ENCODE assay signal across 11 cellular contexts in genomic region chr17:28346746-28347246, GRCh38. TPM values are rescaled to one million over a fixed set of nuclear protein-coding genes. Genes with fewer than 3 reads are reported as not detected.
A peak's percentile ranks its signal among the peaks of the same experiment; 100 is the strongest.
DNase-seq lines count a peak whose midpoint lies in the region; ATAC-seq, FAIRE-seq and TF ChIP-seq lines count a peak whose summit lies in the region.
"Had no signal": no experiment of that assay in that cellular context is flagged by ENCODE, and none has a peak within 500 bp of the region (broad histone marks: within the 10 kb centered on the region; RNA-seq: fewer than 3 reads in every experiment).

No MANE protein-coding gene starts in this region.

- peak; percentile 28 for TF ChIP-seq CTCF in 22Rv1 (IDR thresholded peaks at IDR 0.05)
- peak; percentile 31 to 85 (median 75) for TF ChIP-seq CTCF in body of pancreas (IDR thresholded peaks at IDR 0.05)
- peak in 1 of 3 experiments; percentile 20 for TF ChIP-seq CTCF in keratinocyte (optimal IDR thresholded peaks at IDR 0.05 in 1 of 3, IDR thresholded peaks at IDR 0.05 in 1 of 3, conservative IDR thresholded peaks at IDR 0.05 in 1 of 3; ENCODE audit: extremely low read depth in 1 of 3, insufficient read depth in 2 of 3, low read length in 3 of 3)

- H3K4me2 ChIP-seq in keratinocyte (ENCODE audit: control insufficient read depth, extremely low read depth, insufficient read depth, low read depth, low read length) = peak overlapping the region; percentile 45

- TF ChIP-seq POLR2A in body of pancreas (IDR thresholded peaks at IDR 0.05) = peak in 1 of 3 donors; percentile 3

- H4K20me1 ChIP-seq in keratinocyte (ENCODE audit: control insufficient read depth, extremely low read depth, insufficient read depth, low read length) = no peaks in the 10 kb centered on the region

- POLR2A ChIA-PET in activated CD4-positive, alpha-beta memory T cell treated with anti-CD3 and anti-CD28 coated beads for 36 hours (lab: Charles Lee) = interaction anchor here (1.3 to 2.3 kb wide), 3 partner anchors 10 to 11 kb away, joined by 4 to 14 read pairs (median 9); partner anchors contain the start of genes IFT20, POLDIP2 and TNFAIP1

- DNase-seq in body of pancreas = peak; percentile 75 to 90 (median 84)
- no peak for DNase-seq in keratinocyte (ENCODE audit: low read depth, low spot score)
- no peak for DNase-seq in activated CD4-positive, alpha-beta memory T cell treated with anti-CD3 and anti-CD28 coated beads for 36 hours
- no peak for DNase-seq in RKO (ENCODE audit: low spot score)
- DNase-seq in activated T-cell treated with anti-CD3 and anti-CD28 coated beads for 4 hours = no peak
- DNase-seq: activated CD8-positive, alpha-beta memory T cell treated with anti-CD3 and anti-CD28 coated beads, Interleukin-2, amount 10 ng/mL, durations not matched to agents 7 days and 5 days had no signal

- H3K36me3 ChIP-seq in HUES6 (ENCODE audit: control insufficient read depth, insufficient read depth, low read length) = peaks cover 98% of the 10 kb centered on the region
- peaks cover 0 to 48% of the 10 kb centered on the region in 2 donors for H3K36me3 ChIP-seq in body of pancreas (replicated peaks in 1 of 2; ENCODE audit: insufficient read depth in 1 of 2, low read depth in 2 of 2)
- peaks cover 48 to 58% of the 10 kb centered on the region in 2 experiments for H3K36me3 ChIP-seq in keratinocyte (ENCODE audit: control insufficient read depth in 2 of 2, extremely low read depth in 1 of 2, insufficient read depth in 2 of 2, low read length in 2 of 2)

- no peak overlapping the region for H3K4me3 Mint-ChIP-seq in activated CD4-positive, alpha-beta memory T cell treated with anti-CD3 and anti-CD28 coated beads for 36 hours
- H3K4me3 Mint-ChIP-seq: activated CD8-positive, alpha-beta memory T cell treated with anti-CD3 and anti-CD28 coated beads, Interleukin-2, amount 10 ng/mL, durations not matched to agents 7 days and 5 days; stimulated activated naive CD8-positive, alpha-beta T cell treated with anti-CD3 and anti-CD28 coated beads, Interleukin-15, Interleukin-2, amounts not matched to agents 100 ng/mL and 50 ng/mL, for 24 hours had no signal

- CTCF ChIA-PET in activated CD4-positive, alpha-beta memory T cell treated with anti-CD3 and anti-CD28 coated beads for 36 hours (lab: Charles Lee) = interaction anchor here (1.3 to 1.7 kb wide), 2 partner anchors 9 to 11 kb away, joined by 3 to 5 read pairs; partner anchors contain the start of gene TNFAIP1

- H3K4me1 ChIP-seq in HUES6 (ENCODE audit: control insufficient read depth, insufficient read depth, low read length) (peaks cover 13% of the 10 kb centered on the region; the same call in 1 of the 2 replicates), body of pancreas (peaks cover 50% of the 10 kb centered on the region), keratinocyte (ENCODE audit: control insufficient read depth, extremely low read depth, insufficient read depth, low read length) (peaks cover 29% of the 10 kb centered on the region)

- H3K9me1 ChIP-seq in keratinocyte (ENCODE audit: control insufficient read depth, extremely low read depth, insufficient read depth, low read length) = no peaks in the 10 kb centered on the region

- H3K9ac ChIP-seq in HUES6 (ENCODE audit: low read length) (no peak overlapping the region), keratinocyte (ENCODE audit: control insufficient read depth, extremely low read depth, insufficient read depth, low read length) (peak overlapping the region; percentile 9)

- peaks cover 5% of the 10 kb centered on the region for H3K79me2 ChIP-seq in keratinocyte (ENCODE audit: control insufficient read depth, insufficient read depth, low read length)

- H3K27me3 ChIP-seq in HUES6 (ENCODE audit: control insufficient read depth, insufficient read depth, low read length) (no peaks in the 10 kb centered on the region), body of pancreas (no peaks in the 10 kb centered on the region), keratinocyte (ENCODE audit: control insufficient read depth, extremely low read depth, insufficient read depth, low read length) (no peaks in the 10 kb centered on the region)

- peak; percentile 9 for FAIRE-seq in keratinocyte (lab: Jason Lieb, UNC)

- intact Hi-C loops in body of pancreas (cut with DNase I) = no loop called here
- intact Hi-C loops in activated CD4-positive, alpha-beta memory T cell treated with anti-CD3 and anti-CD28 coated beads for 36 hours (cut with micrococcal nuclease) = no loop called here

- H3K4me1 Mint-ChIP-seq in activated CD4-positive, alpha-beta memory T cell treated with anti-CD3 and anti-CD28 coated beads for 36 hours (ENCODE audit: low read depth) = no peaks in the 10 kb centered on the region
- H3K4me1 Mint-ChIP-seq: activated CD8-positive, alpha-beta memory T cell treated with anti-CD3 and anti-CD28 coated beads, Interleukin-2, amount 10 ng/mL, durations not matched to agents 7 days and 5 days had no signal

- H3K36me3 Mint-ChIP-seq in activated CD4-positive, alpha-beta memory T cell treated with anti-CD3 and anti-CD28 coated beads for 36 hours = peaks cover 42% of the 10 kb centered on the region

- ATAC-seq in body of pancreas (peak; percentile 80), HG02623 (IDR thresholded peaks at IDR 0.05; ENCODE audit: unreplicated experiment) (no peak)
- ATAC-seq: activated CD8-positive, alpha-beta memory T cell treated with anti-CD3 and anti-CD28 coated beads, Interleukin-2, amount 10 ng/mL, durations not matched to agents 7 days and 5 days had no signal

- dilution Hi-C loops in keratinocyte (cut with MboI; ENCODE audit: extremely low pct_ligation_motif_present, low sequenced_read_pairs) = no loop called here

- H3K4me3 ChIP-seq in HUES6 (ENCODE audit: low read depth, low read length) (no peak overlapping the region), body of pancreas (no peak overlapping the region), keratinocyte (ENCODE audit: control insufficient read depth in 2 of 3, extremely low read depth in 1 of 3, insufficient read depth in 2 of 3, low read depth in 1 of 3, low read length in 3 of 3) (peak overlapping the region in 1 of 3 experiments; percentile 9)

- H3K9me3 Mint-ChIP-seq in activated CD4-positive, alpha-beta memory T cell treated with anti-CD3 and anti-CD28 coated beads for 36 hours = no peaks in the 10 kb centered on the region
- H3K9me3 Mint-ChIP-seq: stimulated activated naive CD8-positive, alpha-beta T cell treated with anti-CD3 and anti-CD28 coated beads, Interleukin-15, Interleukin-2, amounts not matched to agents 100 ng/mL and 50 ng/mL, for 24 hours had no signal

- peak overlapping the region; percentile 30; the same call in 1 of the 2 replicates for H3K27ac ChIP-seq in 22Rv1
- H3K27ac ChIP-seq in HUES6 (ENCODE audit: low read depth, low read length) = peak overlapping the region; percentile 34; the same call in 1 of the 2 replicates
- H3K27ac ChIP-seq in body of pancreas = peak overlapping the region; percentile 70 to 87 (median 76)
- peak overlapping the region; percentile 58 for H3K27ac ChIP-seq in keratinocyte (ENCODE audit: control insufficient read depth, insufficient read depth, low read length)

- no peak overlapping the region for H3K27ac Mint-ChIP-seq in activated CD4-positive, alpha-beta memory T cell treated with anti-CD3 and anti-CD28 coated beads for 36 hours
- H3K27ac Mint-ChIP-seq: activated CD8-positive, alpha-beta memory T cell treated with anti-CD3 and anti-CD28 coated beads, Interleukin-2, amount 10 ng/mL, durations not matched to agents 7 days and 5 days; stimulated activated naive CD8-positive, alpha-beta T cell treated with anti-CD3 and anti-CD28 coated beads, Interleukin-15, Interleukin-2, amounts not matched to agents 100 ng/mL and 50 ng/mL, for 24 hours had no signal

- H2AFZ ChIP-seq in keratinocyte (ENCODE audit: control insufficient read depth, low read length) = no peak overlapping the region

- H3K9me3 ChIP-seq in HUES6 (ENCODE audit: control insufficient read depth, insufficient read depth, low read depth, low read length) = no peaks in the 10 kb centered on the region
- no peaks in the 10 kb centered on the region for H3K9me3 ChIP-seq in body of pancreas
- H3K9me3 ChIP-seq in keratinocyte (ENCODE audit: control insufficient read depth, low read depth, low read length) = no peaks in the 10 kb centered on the region

- 8 to 24% methylated on average over 7 of the region's 7 CpGs for WGBS in body of pancreas, 2 donors

- H3K27me3 Mint-ChIP-seq in activated CD4-positive, alpha-beta memory T cell treated with anti-CD3 and anti-CD28 coated beads for 36 hours = no peaks in the 10 kb centered on the region
- H3K27me3 Mint-ChIP-seq: activated CD8-positive, alpha-beta memory T cell treated with anti-CD3 and anti-CD28 coated beads, Interleukin-2, amount 10 ng/mL, durations not matched to agents 7 days and 5 days; stimulated activated naive CD8-positive, alpha-beta T cell treated with anti-CD3 and anti-CD28 coated beads, Interleukin-15, Interleukin-2, amounts not matched to agents 100 ng/mL and 50 ng/mL, for 24 hours had no signal

RNA-seq across cellular contexts. Expression of gene POLDIP2, which starts 10.5 kb away (rescaled TPM):
- total RNA-seq in body of pancreas = 10 to 100 TPM; 50.8 to 54.4 TPM
- polyA plus RNA-seq in keratinocyte = 88.7 to 105 TPM (median 90.2 TPM) in 3 replicates
- 20.9 TPM for polyA plus RNA-seq in keratinocyte (2011; ENCODE audit: low read depth)
- polyA plus RNA-seq in keratinocyte (2011; cell fraction: cytosol; rRNA removed) = 84.0 and 88.6 TPM in 2 replicates
- 46.4 and 52.3 TPM in 2 replicates for polyA plus RNA-seq in keratinocyte (2011; cell fraction: nucleus; rRNA removed)
- 84.6 and 91.7 TPM in 2 replicates for polyA plus RNA-seq in keratinocyte (2012; ENCODE audit: low replicate concordance)
- 69.6 to 107 TPM (median 72.8 TPM) in 3 replicates for polyA minus RNA-seq in keratinocyte
- polyA minus RNA-seq in keratinocyte (2011; cell fraction: cytosol; rRNA and poly(A)+ RNA removed) = 70.4 TPM
- 19.5 and 30.5 TPM in 2 replicates for polyA minus RNA-seq in keratinocyte (2011; cell fraction: nucleus; rRNA and poly(A)+ RNA removed)
- total RNA-seq in activated CD4-positive, alpha-beta memory T cell treated with anti-CD3 and anti-CD28 coated beads for 36 hours = 10 to 100 TPM; 73.8 to 76.4 TPM

RNA-seq across cellular contexts. Expression of gene TNFAIP1, which starts 11.2 kb away (rescaled TPM):
- 10 to 100 TPM; 15.2 to 15.8 TPM for total RNA-seq in body of pancreas
- polyA plus RNA-seq in keratinocyte = 63.1 to 84.6 TPM (median 82.0 TPM) in 3 replicates
- 30.8 TPM for polyA plus RNA-seq in keratinocyte (2011; ENCODE audit: low read depth)
- polyA plus RNA-seq in keratinocyte (2011; cell fraction: cytosol; rRNA removed) = 90.5 and 105 TPM in 2 replicates
- 105 and 118 TPM in 2 replicates for polyA plus RNA-seq in keratinocyte (2011; cell fraction: nucleus; rRNA removed)
- 51.5 and 59.5 TPM in 2 replicates for polyA plus RNA-seq in keratinocyte (2012; ENCODE audit: low replicate concordance)
- 78.9 to 236 TPM (median 118 TPM) in 3 replicates for polyA minus RNA-seq in keratinocyte
- 67.0 TPM for polyA minus RNA-seq in keratinocyte (2011; cell fraction: cytosol; rRNA and poly(A)+ RNA removed)
- polyA minus RNA-seq in keratinocyte (2011; cell fraction: nucleus; rRNA and poly(A)+ RNA removed) = 49.1 and 75.9 TPM in 2 replicates
- 10 to 100 TPM; 24.4 to 27.3 TPM for total RNA-seq in activated CD4-positive, alpha-beta memory T cell treated with anti-CD3 and anti-CD28 coated beads for 36 hours

RNA-seq across cellular contexts. Expression of gene IFT20, which starts 11.5 kb away (rescaled TPM):
- 10 to 100 TPM; 37.9 to 42.2 TPM for total RNA-seq in body of pancreas
- 19.9 to 28.7 TPM (median 27.1 TPM) in 3 replicates for polyA plus RNA-seq in keratinocyte
- 58.3 TPM for polyA plus RNA-seq in keratinocyte (2011; ENCODE audit: low read depth)
- polyA plus RNA-seq in keratinocyte (2011; cell fraction: cytosol; rRNA removed) = 19.9 and 24.8 TPM in 2 replicates
- polyA plus RNA-seq in keratinocyte (2011; cell fraction: nucleus; rRNA removed) = 13.1 and 21.9 TPM in 2 replicates
- polyA plus RNA-seq in keratinocyte (2012; ENCODE audit: low replicate concordance) = 17.5 and 39.5 TPM in 2 replicates
- 3.1 to 9.9 TPM (median 9.8 TPM) in 3 replicates for polyA minus RNA-seq in keratinocyte
- 11.3 TPM for polyA minus RNA-seq in keratinocyte (2011; cell fraction: cytosol; rRNA and poly(A)+ RNA removed)
- 1.5 and 5.0 TPM in 2 replicates for polyA minus RNA-seq in keratinocyte (2011; cell fraction: nucleus; rRNA and poly(A)+ RNA removed)
- total RNA-seq in activated CD4-positive, alpha-beta memory T cell treated with anti-CD3 and anti-CD28 coated beads for 36 hours = 10 to 100 TPM; 20.3 to 20.6 TPM

RNA-seq across cellular contexts. Expression of gene SEBOX, which starts 18.2 kb away (rescaled TPM):
- total RNA-seq in body of pancreas = not detected
- not detected in 3 replicates for polyA plus RNA-seq in keratinocyte
- polyA plus RNA-seq in keratinocyte (2011; ENCODE audit: low read depth) = not detected
- not detected in 2 replicates for polyA plus RNA-seq in keratinocyte (2011; cell fraction: cytosol; rRNA removed)
- polyA plus RNA-seq in keratinocyte (2011; cell fraction: nucleus; rRNA removed) = not detected in 2 replicates
- polyA plus RNA-seq in keratinocyte (2012; ENCODE audit: low replicate concordance) = not detected in 2 replicates
- polyA minus RNA-seq in keratinocyte = not detected in 3 replicates
- not detected for polyA minus RNA-seq in keratinocyte (2011; cell fraction: cytosol; rRNA and poly(A)+ RNA removed)
- polyA minus RNA-seq in keratinocyte (2011; cell fraction: nucleus; rRNA and poly(A)+ RNA removed) = not detected in 2 replicates
- not detected for total RNA-seq in activated CD4-positive, alpha-beta memory T cell treated with anti-CD3 and anti-CD28 coated beads for 36 hours
- total RNA-seq: activated CD8-positive, alpha-beta memory T cell treated with anti-CD3 and anti-CD28 coated beads, Interleukin-2, amount 10 ng/mL, durations not matched to agents 7 days and 5 days had no signal
- polyA plus RNA-seq: esophagus had no signal

RNA-seq across cellular contexts. Expression of gene VTN, which starts 23.3 kb away (rescaled TPM):
- 1 to 10 TPM; 4.2 to 6.6 TPM for total RNA-seq in body of pancreas
- 0.05 TPM in 1 of 3 replicates, not detected in the others for polyA plus RNA-seq in keratinocyte
- not detected for polyA plus RNA-seq in keratinocyte (2011; ENCODE audit: low read depth)
- polyA plus RNA-seq in keratinocyte (2011; cell fraction: cytosol; rRNA removed) = not detected in 2 replicates
- polyA plus RNA-seq in keratinocyte (2011; cell fraction: nucleus; rRNA removed) = 0.11 and 0.20 TPM in 2 replicates
- 0.16 TPM in 1 of 2 replicates, not detected in the other for polyA plus RNA-seq in keratinocyte (2012; ENCODE audit: low replicate concordance)
- polyA minus RNA-seq in keratinocyte = not detected in 3 replicates
- not detected for polyA minus RNA-seq in keratinocyte (2011; cell fraction: cytosol; rRNA and poly(A)+ RNA removed)
- 0.39 and 0.42 TPM in 2 replicates for polyA minus RNA-seq in keratinocyte (2011; cell fraction: nucleus; rRNA and poly(A)+ RNA removed)
- total RNA-seq in activated CD4-positive, alpha-beta memory T cell treated with anti-CD3 and anti-CD28 coated beads for 36 hours = not detected

Comparison
In these comparisons a context has a peak if more than half of its experiments do, and no peak if none do; other contexts are left out.
1. DNase-seq: peak in body of pancreas (4 of 4); none in keratinocyte (single experiment), activated CD4-positive, alpha-beta memory T cell treated with anti-CD3 and anti-CD28 coated beads for 36 hours (single experiment), RKO (single experiment) and activated T-cell treated with anti-CD3 and anti-CD28 coated beads for 4 hours (single experiment).
2. Peak in every context shown above with its lines, with median percentiles within 50 percentile points of each other: H3K27ac ChIP-seq.